ENCODE assay signal across 10 cellular contexts in genomic region chr16:49986351-49987124, GRCh38. TPM values are rescaled to one million over a fixed set of nuclear protein-coding genes. Genes with fewer than 3 reads are reported as not detected.
A peak's percentile ranks its signal among the peaks of the same experiment; 100 is the strongest.
DNase-seq lines count a peak whose midpoint lies in the region; ATAC-seq and TF ChIP-seq lines count a peak whose summit lies in the region.
"Had no signal": no experiment of that assay in that cellular context is flagged by ENCODE, and none has a peak within 500 bp of the region (broad histone marks: within the 10 kb centered on the region; RNA-seq: fewer than 3 reads in every experiment).

No MANE protein-coding gene starts in this region.

- no peaks in the 10 kb centered on the region for H3K27me3 ChIP-seq in SK-N-SH (ENCODE audit: insufficient read depth)
- no peaks in the 10 kb centered on the region for H3K27me3 ChIP-seq in Panc1 (ENCODE audit: control insufficient read depth, insufficient read depth, low read length)
- no peaks in the 10 kb centered on the region for H3K27me3 ChIP-seq in fibroblast of lung (ENCODE audit: control insufficient read depth, insufficient read depth, low read length)
- H3K27me3 ChIP-seq in tibial artery = no peaks in the 10 kb centered on the region

- TF ChIP-seq EP300 in SK-N-SH (IDR thresholded peaks at IDR 0.05; ENCODE audit: borderline replicate concordance in 1 of 2, low read depth in 1 of 2, low read length in 1 of 2) = no peak

- in situ Hi-C loops in Panc1 (cut with HindIII; ENCODE audit: low pct_unique_long_range_greater_than_20kb, low sequenced_read_pairs) = no loop called here

- H3K9me3 ChIP-seq in SK-N-SH (no peaks in the 10 kb centered on the region), Panc1 (ENCODE audit: control insufficient read depth, insufficient read depth, low read depth, low read length) (no peaks in the 10 kb centered on the region), fibroblast of lung (ENCODE audit: control insufficient read depth, insufficient read depth, low read depth, low read length) (no peaks in the 10 kb centered on the region), tibial artery (no peaks in the 10 kb centered on the region)
- H3K9me3 ChIP-seq: neutrophil had no signal

- H3F3A ChIP-seq in SK-N-SH (replicated peaks; ENCODE audit: insufficient read depth) = no peaks in the 10 kb centered on the region

- H3K27ac ChIP-seq in SK-N-SH (ENCODE audit: low read depth in 2 of 2, low read length in 1 of 2) (no peak overlapping the region), Panc1 (ENCODE audit: low read length) (peak overlapping the region; percentile 17; the same call in 1 of the 2 replicates), fibroblast of lung (ENCODE audit: insufficient read depth, low read length) (no peak overlapping the region), tibial artery (no peak overlapping the region)
- H3K27ac ChIP-seq: neutrophil had no signal

- H3K79me2 ChIP-seq in SK-N-SH (ENCODE audit: insufficient read depth) (no peaks in the 10 kb centered on the region), fibroblast of lung (ENCODE audit: control insufficient read depth, insufficient read depth, low read length) (no peaks in the 10 kb centered on the region)

- H3K36me3 ChIP-seq in SK-N-SH (replicated peaks in 1 of 2; ENCODE audit: control insufficient read depth in 1 of 2, insufficient read depth in 2 of 2, low read length in 1 of 2) (no peaks in the 10 kb centered on the region), Panc1 (ENCODE audit: control insufficient read depth, insufficient read depth, low read length) (no peaks in the 10 kb centered on the region), fibroblast of lung (ENCODE audit: control insufficient read depth, insufficient read depth, low read length) (no peaks in the 10 kb centered on the region), tibial artery (no peaks in the 10 kb centered on the region)
- H3K36me3 ChIP-seq: neutrophil had no signal

- 84% methylated on average over 17 of the region's 17 CpGs for WGBS in SK-N-SH (ENCODE audit: low lambda C conversion rate)

- H3K9ac ChIP-seq in SK-N-SH = no peak overlapping the region
- no peak overlapping the region for H3K9ac ChIP-seq in fibroblast of lung (ENCODE audit: insufficient read depth, low read length)

- POLR2A ChIA-PET in SK-N-SH (lab: Yijun Ruan, JAX) (no interaction called here), Panc1 (lab: Charles Lee) (no interaction called here)

- H3K4me2 ChIP-seq in SK-N-SH = 0 out of 2 replicates have a peak overlapping the region, but pooled peaks have one; percentile 37
- H3K4me2 ChIP-seq in fibroblast of lung (ENCODE audit: extremely low read depth, insufficient read depth, low read length) = peak overlapping the region; percentile 63

- H3K4me1 ChIP-seq in SK-N-SH (ENCODE audit: control insufficient read depth in 1 of 2, insufficient read depth in 2 of 2, low read depth in 1 of 2, low read length in 1 of 2) = no peaks in the 10 kb centered on the region; a peak in 1 of 4 replicates
- peaks cover 3% of the 10 kb centered on the region; the same call in 1 of the 2 replicates for H3K4me1 ChIP-seq in Panc1 (ENCODE audit: control insufficient read depth, insufficient read depth, low read length)
- H3K4me1 ChIP-seq in fibroblast of lung (ENCODE audit: control insufficient read depth, extremely low read depth, insufficient read depth, low read length) = no peaks in the 10 kb centered on the region
- H3K4me1 ChIP-seq in tibial artery = peaks cover 0 to 8% (median 1%) of the 10 kb centered on the region in 4 donors

- ATAC-seq in SK-N-SH treated with all-trans-retinoic acid at 6 μM for 48 hours (no peak), Panc1 (peak; percentile 78), GM19467 (IDR thresholded peaks at IDR 0.05; ENCODE audit: unreplicated experiment) (no peak)

- no peaks in the 10 kb centered on the region for H3K9me2 ChIP-seq in SK-N-SH

- CTCF ChIA-PET in SK-N-SH (lab: Yijun Ruan, JAX) (no interaction called here), Panc1 (lab: Charles Lee) (no interaction called here)

- H3K4me3 ChIP-seq in SK-N-SH (ENCODE audit: low read depth in 2 of 2, low read length in 1 of 2) = no peak overlapping the region
- H3K4me3 ChIP-seq in Panc1 (ENCODE audit: low read depth in 2 of 2, low read length in 2 of 2) = peak overlapping the region; percentile 24 to 53
- peak overlapping the region; percentile 34 to 55 (median 37) for H3K4me3 ChIP-seq in fibroblast of lung (replicated peaks in 1 of 4; ENCODE audit: control extremely low read depth in 1 of 4, insufficient read depth in 1 of 4, low read depth in 3 of 4, low read length in 4 of 4)
- H3K4me3 ChIP-seq in tibial artery = peak overlapping the region; percentile 30 to 39

- TF ChIP-seq CTCF in SK-N-SH (IDR thresholded peaks at IDR 0.05) = no peak
- no peak for TF ChIP-seq CTCF in Panc1 (IDR thresholded peaks at IDR 0.05)
- no peak for TF ChIP-seq CTCF in fibroblast of lung (conservative IDR thresholded peaks at IDR 0.05 in 1 of 2, IDR thresholded peaks at IDR 0.05 in 1 of 2; ENCODE audit: low read depth in 1 of 2, low read length in 2 of 2)
- no peak for TF ChIP-seq CTCF in tibial artery (IDR thresholded peaks at IDR 0.05)

- no TSS peak for BruUV-seq in Panc1 (replicated peaks; lab: Mats Ljungman, UMichigan)

- DNase-seq in SK-N-SH (peak; percentile 16), Panc1 (ENCODE audit: low read depth, low spot score) (no peak), fibroblast of lung (ENCODE audit: low read depth in 2 of 2) (peak; percentile 49 to 68), tibial artery (no peak), retina (no peak)
- no peak for DNase-seq in stimulated activated CD8-positive, alpha-beta memory T cell treated with anti-CD3 and anti-CD28 coated beads, Interleukin-4, amount 100 ng/mL, for 48 hours
- DNase-seq: KBM-7 had no signal

- no peak for TF ChIP-seq RAD21 in SK-N-SH (IDR thresholded peaks at IDR 0.05; ENCODE audit: low read length)

- intact Hi-C loops in Panc1 (cut with micrococcal nuclease; ENCODE audit: unreplicated experiment) = no loop called here
- intact Hi-C loops in tibial artery (cut with DNase I; ENCODE audit: low total_unique reads) = no loop called here

- H2AFZ ChIP-seq in SK-N-SH (ENCODE audit: low read depth) = peak overlapping the region; percentile 18; the same call in 1 of the 2 replicates
- H2AFZ ChIP-seq in fibroblast of lung (ENCODE audit: low read length) = peak overlapping the region; percentile 17

- H4K20me1 ChIP-seq in SK-N-SH (ENCODE audit: insufficient read depth) = no peaks in the 10 kb centered on the region
- H4K20me1 ChIP-seq in fibroblast of lung (ENCODE audit: control insufficient read depth, extremely low read depth, insufficient read depth, low read length) = no peaks in the 10 kb centered on the region

TF ChIP-seq in SK-N-SH, 30 proteins besides CTCF, POLR2A, EP300 and RAD21 (continues in another document):
- TF ChIP-seq TEAD4 (IDR thresholded peaks at IDR 0.05; ENCODE audit: borderline replicate concordance, insufficient read depth) (no peak), EZH2phosphoT487 (IDR thresholded peaks at IDR 0.05; ENCODE audit: borderline replicate concordance, low read depth) (no peak), MEF2A (IDR thresholded peaks at IDR 0.05; ENCODE audit: borderline replicate concordance, low read depth) (no peak), ELF1 (IDR thresholded peaks at IDR 0.05) (no peak), NFIC (IDR thresholded peaks at IDR 0.05; ENCODE audit: borderline replicate concordance) (no peak), TCF12 (IDR thresholded peaks at IDR 0.05) (no peak), JUND (IDR thresholded peaks at IDR 0.05) (no peak), GABPA (IDR thresholded peaks at IDR 0.05; ENCODE audit: low read depth) (no peak), FOXJ3 (CRISPR knock-in tag; IDR thresholded peaks at IDR 0.05) (no peak), IRF3 (IDR thresholded peaks at IDR 0.05; ENCODE audit: low read depth, low read length) (no peak)

TF ChIP-seq in SK-N-SH treated with all-trans-retinoic acid at 6 μM for 48 hours, 23 proteins besides CTCF, POLR2A, EP300 and RAD21:
- no peak for TF ChIP-seq TCF4 (CRISPR knock-in tag; IDR thresholded peaks at IDR 0.05; ENCODE audit: borderline replicate concordance)

RNA-seq across cellular contexts. Expression of gene CNEP1R1, which starts 38.5 kb away (rescaled TPM):
- polyA plus RNA-seq in SK-N-SH (2012; rRNA removed) = 19.2 and 21.6 TPM in 2 replicates
- 22.5 and 26.6 TPM in 2 replicates for polyA plus RNA-seq in SK-N-SH (2012; cell fraction: cytosol; rRNA removed)
- 13.6 and 27.7 TPM in 2 replicates for polyA plus RNA-seq in SK-N-SH (2012; cell fraction: nucleus; rRNA removed)
- 22.0 TPM for total RNA-seq in Panc1 (2021; ENCODE audit: unreplicated experiment)
- 12.5 TPM for polyA plus RNA-seq in Panc1 (2012; ENCODE audit: insufficient read length)
- total RNA-seq in fibroblast of lung = 28.2 and 32.5 TPM in 2 replicates
- 33.1 and 37.3 TPM in 2 replicates for polyA plus RNA-seq in fibroblast of lung
- polyA plus RNA-seq in fibroblast of lung (2012) = 16.2 and 19.2 TPM in 2 replicates
- 7.2 and 18.0 TPM in 2 replicates for polyA minus RNA-seq in fibroblast of lung (ENCODE audit: low replicate concordance)

Comparison
In these comparisons a context has a peak if more than half of its experiments do, and no peak if none do; other contexts are left out.
1. DNase-seq: peak in SK-N-SH (single experiment) and fibroblast of lung (2 of 2); none in Panc1 (single experiment), tibial artery (0 of 2), retina (single experiment) and stimulated activated CD8-positive, alpha-beta memory T cell treated with anti-CD3 and anti-CD28 coated beads, Interleukin-4, amount 100 ng/mL, for 48 hours (single experiment).
2. H3K4me3 ChIP-seq: peak in Panc1 (2 of 2), fibroblast of lung (4 of 4) and tibial artery (2 of 2); none in SK-N-SH (0 of 2).